In genomic region chr13:32036762-32037161, GRCh38 we compare ENCODE assay signal across 1 cellular context.
TF ChIP-seq lines count a peak whose summit lies in the region.

No MANE protein-coding gene starts in this region.

TF ChIP-seq in GM12878, 131 proteins besides CTCF, POLR2A, EP300 and RAD21 (continued from another document):
- 0 out of 2 replicates have a peak, but pooled peaks have one; percentile 23 for TF ChIP-seq YBX1 (IDR thresholded peaks at IDR 0.05)
- TF ChIP-seq NBN (IDR thresholded peaks at IDR 0.05), result peak; percentile 34; the same call in 1 of the 2 replicates
- TF ChIP-seq, protein P1, sequence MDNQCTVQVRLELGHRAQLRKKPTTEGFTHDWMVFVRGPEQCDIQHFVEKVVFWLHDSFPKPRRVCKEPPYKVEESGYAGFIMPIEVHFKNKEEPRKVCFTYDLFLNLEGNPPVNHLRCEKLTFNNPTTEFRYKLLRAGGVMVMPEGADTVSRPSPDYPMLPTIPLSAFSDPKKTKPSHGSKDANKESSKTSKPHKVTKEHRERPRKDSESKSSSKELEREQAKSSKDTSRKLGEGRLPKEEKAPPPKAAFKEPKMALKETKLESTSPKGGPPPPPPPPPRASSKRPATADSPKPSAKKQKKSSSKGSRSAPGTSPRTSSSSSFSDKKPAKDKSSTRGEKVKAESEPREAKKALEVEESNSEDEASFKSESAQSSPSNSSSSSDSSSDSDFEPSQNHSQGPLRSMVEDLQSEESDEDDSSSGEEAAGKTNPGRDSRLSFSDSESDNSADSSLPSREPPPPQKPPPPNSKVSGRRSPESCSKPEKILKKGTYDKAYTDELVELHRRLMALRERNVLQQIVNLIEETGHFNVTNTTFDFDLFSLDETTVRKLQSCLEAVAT (IDR thresholded peaks at IDR 0.05), result 0 out of 2 replicates have a peak, but pooled peaks have one; percentile 21
- TF ChIP-seq CEBPB (IDR thresholded peaks at IDR 0.05; ENCODE audit: borderline replicate concordance in 1 of 2, low read depth in 2 of 2, low read length in 2 of 2), result no peak
- no peak for TF ChIP-seq TCF7 (IDR thresholded peaks at IDR 0.05; ENCODE audit: borderline replicate concordance)
